Comparison of ENCODE assay signal across 17 cellular contexts in genomic region chr3:50415813-50416212, GRCh38.
"Had no signal": no experiment of that assay in that cellular context is flagged by ENCODE, and none has a peak within 500 bp of the region (broad histone marks: within the 10 kb centered on the region; RNA-seq: fewer than 3 reads in every experiment).

No MANE protein-coding gene starts in this region.

- H3K4me1 Mint-ChIP-seq: activated CD4-positive, alpha-beta T cell treated with anti-CD3 and anti-CD28 coated beads, Interleukin-2, amount 10 ng/mL, durations not matched to agents 7 days and 5 days; naive B cell had no signal

- H3K9me3 Mint-ChIP-seq: activated CD4-positive, alpha-beta T cell treated with anti-CD3 and anti-CD28 coated beads, Interleukin-2, amount 10 ng/mL, durations not matched to agents 7 days and 5 days; activated naive CD4-positive, alpha-beta T cell treated with anti-CD3 and anti-CD28 coated beads, Interleukin-2, amount 50 U/mL, for 72 hours; naive B cell had no signal

- H3K4me1 ChIP-seq: adrenal gland, breast epithelium, lower lobe of right lung, upper lobe of left lung had no signal

- H3K4me3 ChIP-seq: adrenal gland, breast epithelium, coronary artery, lower lobe of right lung, upper lobe of left lung had no signal

- DNase-seq: activated CD4-positive, alpha-beta T cell treated with anti-CD3 and anti-CD28 coated beads, Interleukin-2, amount 10 ng/mL, durations not matched to agents 7 days and 5 days; activated gamma-delta T cell treated with Interleukin-2 at 50 U/mL for 16 hours; activated T-cell treated with anti-CD3 and anti-CD28 coated beads, Interleukin-2, amount 50 U/mL, for 1 hour; adrenal gland; lower lobe of right lung; naive B cell; stimulated activated CD4-positive, alpha-beta T cell treated with anti-CD3 and anti-CD28 coated beads, Interleukin-4, amount 100 ng/mL, for 24 hours; stimulated activated naive CD8-positive, alpha-beta T cell treated with anti-CD3 and anti-CD28 coated beads, Interleukin-15, Interleukin-2, amounts not matched to agents 100 U/mL and 50 U/mL, for 24 hours; upper lobe of left lung had no signal

- H3K27me3 Mint-ChIP-seq: activated CD4-positive, alpha-beta T cell treated with anti-CD3 and anti-CD28 coated beads, Interleukin-2, amount 10 ng/mL, durations not matched to agents 7 days and 5 days had no signal

- H3K27ac Mint-ChIP-seq: activated CD4-positive, alpha-beta T cell treated with anti-CD3 and anti-CD28 coated beads, Interleukin-2, amount 10 ng/mL, durations not matched to agents 7 days and 5 days; activated naive CD4-positive, alpha-beta T cell treated with anti-CD3 and anti-CD28 coated beads, Interleukin-2, amount 50 U/mL, for 72 hours; naive B cell; progenitor cell of endocrine pancreas had no signal

- H3K4me3 Mint-ChIP-seq: activated CD4-positive, alpha-beta T cell treated with anti-CD3 and anti-CD28 coated beads, Interleukin-2, amount 10 ng/mL, durations not matched to agents 7 days and 5 days; naive B cell had no signal

- H3K27me3 ChIP-seq: adrenal gland, breast epithelium, upper lobe of left lung had no signal

- ATAC-seq: activated CD4-positive, CD25-positive, alpha-beta regulatory T cell treated with anti-CD3 and anti-CD28 coated beads, Interleukin-2, amount 50 U/mL, for 24 hours; activated naive CD4-positive, alpha-beta T cell treated with anti-CD3 and anti-CD28 coated beads, Interleukin-2, amount 50 U/mL, for 72 hours; left lobe of liver; lower lobe of right lung; stimulated activated naive CD8-positive, alpha-beta T cell treated with anti-CD3 and anti-CD28 coated beads, Interleukin-15, Interleukin-2, amounts not matched to agents 100 U/mL and 50 U/mL, for 24 hours had no signal

- H3K36me3 ChIP-seq: adrenal gland, breast epithelium had no signal

- H3K36me3 Mint-ChIP-seq: activated naive CD4-positive, alpha-beta T cell treated with anti-CD3 and anti-CD28 coated beads, Interleukin-2, amount 50 U/mL, for 72 hours; naive B cell had no signal

- H3K27ac ChIP-seq: adrenal gland, breast epithelium, coronary artery, epithelial cell of prostate, lower lobe of right lung, upper lobe of left lung, VCaP had no signal

- H3K9me3 ChIP-seq: adrenal gland, breast epithelium, lower lobe of right lung, upper lobe of left lung had no signal
